Comparison of ENCODE assay signal across 1 cellular context in the genomic region with DNA sequence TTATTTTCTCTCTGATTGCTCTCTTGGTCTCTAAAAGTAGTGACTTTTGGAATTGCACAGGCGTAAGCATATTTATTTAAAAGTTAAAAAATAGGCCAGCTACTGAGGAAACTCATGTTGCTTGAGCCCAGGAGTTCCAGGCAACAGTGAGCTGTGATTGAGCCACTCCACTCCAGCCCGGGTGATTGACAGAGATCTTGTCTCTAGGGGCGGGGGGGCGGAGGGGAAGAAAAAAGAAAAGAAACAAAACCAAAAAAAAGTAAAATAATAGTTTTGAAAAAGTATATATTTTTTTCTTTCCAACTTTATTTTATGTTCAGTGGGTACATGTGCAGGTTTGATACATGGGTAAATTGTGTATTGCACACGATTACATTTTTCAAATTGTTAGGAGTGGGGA.
A peak's percentile ranks its signal among the peaks of the same experiment; 100 is the strongest.
TF ChIP-seq lines count a peak whose summit lies in the region.

No MANE protein-coding gene starts in this region.

TF ChIP-seq in K562, 482 proteins besides CTCF, POLR2A, EP300 and RAD21 (continued from another document):
- TF ChIP-seq, protein P1, sequence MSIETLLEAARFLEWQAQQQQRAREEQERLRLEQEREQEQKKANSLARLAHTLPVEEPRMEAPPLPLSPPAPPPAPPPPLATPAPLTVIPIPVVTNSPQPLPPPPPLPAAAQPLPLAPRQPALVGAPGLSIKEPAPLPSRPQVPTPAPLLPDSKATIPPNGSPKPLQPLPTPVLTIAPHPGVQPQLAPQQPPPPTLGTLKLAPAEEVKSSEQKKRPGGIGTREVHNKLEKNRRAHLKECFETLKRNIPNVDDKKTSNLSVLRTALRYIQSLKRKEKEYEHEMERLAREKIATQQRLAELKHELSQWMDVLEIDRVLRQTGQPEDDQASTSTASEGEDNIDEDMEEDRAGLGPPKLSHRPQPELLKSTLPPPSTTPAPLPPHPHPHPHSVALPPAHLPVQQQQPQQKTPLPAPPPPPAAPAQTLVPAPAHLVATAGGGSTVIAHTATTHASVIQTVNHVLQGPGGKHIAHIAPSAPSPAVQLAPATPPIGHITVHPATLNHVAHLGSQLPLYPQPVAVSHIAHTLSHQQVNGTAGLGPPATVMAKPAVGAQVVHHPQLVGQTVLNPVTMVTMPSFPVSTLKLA (conservative IDR thresholded peaks at IDR 0.05) = no peak
- TF ChIP-seq MTA2 (IDR thresholded peaks at IDR 0.05; ENCODE audit: low read depth) (no peak), BRD4 (IDR thresholded peaks at IDR 0.05) (no peak), TEAD1 (CRISPR knock-in tag; IDR thresholded peaks at IDR 0.05) (no peak), SMC3 (conservative IDR thresholded peaks at IDR 0.05; ENCODE audit: insufficient read depth, low read depth, low read length) (no peak), HBP1 (CRISPR knock-in tag; IDR thresholded peaks at IDR 0.05) (no peak), MTA3 (IDR thresholded peaks at IDR 0.05; ENCODE audit: borderline replicate concordance) (no peak), NCOA1 (IDR thresholded peaks at IDR 0.05; ENCODE audit: low read depth) (no peak), PKNOX1 (IDR thresholded peaks at IDR 0.05) (peak; percentile 90)
- TF ChIP-seq, protein P2, sequence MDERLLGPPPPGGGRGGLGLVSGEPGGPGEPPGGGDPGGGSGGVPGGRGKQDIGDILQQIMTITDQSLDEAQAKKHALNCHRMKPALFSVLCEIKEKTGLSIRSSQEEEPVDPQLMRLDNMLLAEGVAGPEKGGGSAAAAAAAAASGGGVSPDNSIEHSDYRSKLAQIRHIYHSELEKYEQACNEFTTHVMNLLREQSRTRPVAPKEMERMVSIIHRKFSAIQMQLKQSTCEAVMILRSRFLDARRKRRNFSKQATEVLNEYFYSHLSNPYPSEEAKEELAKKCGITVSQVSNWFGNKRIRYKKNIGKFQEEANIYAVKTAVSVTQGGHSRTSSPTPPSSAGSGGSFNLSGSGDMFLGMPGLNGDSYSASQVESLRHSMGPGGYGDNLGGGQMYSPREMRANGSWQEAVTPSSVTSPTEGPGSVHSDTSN (CRISPR knock-in tag; IDR thresholded peaks at IDR 0.05; ENCODE audit: low read depth) = no peak
- TF ChIP-seq, protein P2 (tag; conservative IDR thresholded peaks at IDR 0.05; ENCODE audit: low read depth) = peak; percentile 46
- TF ChIP-seq, protein P3, sequence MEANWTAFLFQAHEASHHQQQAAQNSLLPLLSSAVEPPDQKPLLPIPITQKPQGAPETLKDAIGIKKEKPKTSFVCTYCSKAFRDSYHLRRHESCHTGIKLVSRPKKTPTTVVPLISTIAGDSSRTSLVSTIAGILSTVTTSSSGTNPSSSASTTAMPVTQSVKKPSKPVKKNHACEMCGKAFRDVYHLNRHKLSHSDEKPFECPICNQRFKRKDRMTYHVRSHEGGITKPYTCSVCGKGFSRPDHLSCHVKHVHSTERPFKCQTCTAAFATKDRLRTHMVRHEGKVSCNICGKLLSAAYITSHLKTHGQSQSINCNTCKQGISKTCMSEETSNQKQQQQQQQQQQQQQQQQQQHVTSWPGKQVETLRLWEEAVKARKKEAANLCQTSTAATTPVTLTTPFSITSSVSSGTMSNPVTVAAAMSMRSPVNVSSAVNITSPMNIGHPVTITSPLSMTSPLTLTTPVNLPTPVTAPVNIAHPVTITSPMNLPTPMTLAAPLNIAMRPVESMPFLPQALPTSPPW (CRISPR knock-in tag; IDR thresholded peaks at IDR 0.05) = peak; percentile 69
- TF ChIP-seq, protein P4, sequence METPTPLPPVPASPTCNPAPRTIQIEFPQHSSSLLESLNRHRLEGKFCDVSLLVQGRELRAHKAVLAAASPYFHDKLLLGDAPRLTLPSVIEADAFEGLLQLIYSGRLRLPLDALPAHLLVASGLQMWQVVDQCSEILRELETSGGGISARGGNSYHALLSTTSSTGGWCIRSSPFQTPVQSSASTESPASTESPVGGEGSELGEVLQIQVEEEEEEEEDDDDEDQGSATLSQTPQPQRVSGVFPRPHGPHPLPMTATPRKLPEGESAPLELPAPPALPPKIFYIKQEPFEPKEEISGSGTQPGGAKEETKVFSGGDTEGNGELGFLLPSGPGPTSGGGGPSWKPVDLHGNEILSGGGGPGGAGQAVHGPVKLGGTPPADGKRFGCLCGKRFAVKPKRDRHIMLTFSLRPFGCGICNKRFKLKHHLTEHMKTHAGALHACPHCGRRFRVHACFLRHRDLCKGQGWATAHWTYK (CRISPR knock-in tag; IDR thresholded peaks at IDR 0.05) = no peak
